In genomic region chr22:32103648-32104326, GRCh38 we compare ENCODE assay signal across 12 cellular contexts. TPM values are rescaled to one million over a fixed set of nuclear protein-coding genes. Genes with fewer than 3 reads are reported as not detected.
DNase-seq lines count a peak whose midpoint lies in the region; ATAC-seq, FAIRE-seq and TF ChIP-seq lines count a peak whose summit lies in the region.
"Had no signal": no experiment of that assay in that cellular context is flagged by ENCODE, and none has a peak within 500 bp of the region (broad histone marks: within the 10 kb centered on the region; RNA-seq: fewer than 3 reads in every experiment).

No MANE protein-coding gene starts in this region.

- no peaks in the 10 kb centered on the region for H3K9me3 Mint-ChIP-seq in effector memory CD8-positive, alpha-beta T cell
- H3K9me3 Mint-ChIP-seq: dendritic cell treated with granulocyte-macrophage colony-stimulating factor and Interleukin-4, amounts not matched to agents 40 ng/mL and 50 ng/mL, for 4 days; stimulated activated naive CD8-positive, alpha-beta T cell treated with anti-CD3 and anti-CD28 coated beads, Interleukin-15, Interleukin-2, amounts not matched to agents 100 ng/mL and 50 ng/mL, for 24 hours had no signal

- H3K4me2 ChIP-seq in H1 (ENCODE audit: insufficient read depth in 1 of 2, low read depth in 2 of 2, low read length in 2 of 2) = no peak overlapping the region

- TF ChIP-seq EP300 in H1 (IDR thresholded peaks at IDR 0.05; ENCODE audit: borderline replicate concordance in 1 of 2, low read depth in 2 of 2, low read length in 2 of 2) = no peak

- H3K56ac ChIP-seq in H1 (replicated peaks; ENCODE audit: insufficient read length, low read depth, low read length) = no peak overlapping the region

- no peaks in the 10 kb centered on the region for H3K36me3 Mint-ChIP-seq in effector memory CD8-positive, alpha-beta T cell (ENCODE audit: insufficient read depth)

- no peaks in the 10 kb centered on the region for H3K36me3 ChIP-seq in H1 (ENCODE audit: control insufficient read depth in 2 of 4, insufficient read depth in 4 of 4, low read length in 3 of 4)
- H3K36me3 ChIP-seq: BE2C had no signal

- H2AK5ac ChIP-seq in H1 (ENCODE audit: low read depth, low read length) = no peak overlapping the region

- no peak overlapping the region for H2BK5ac ChIP-seq in H1 (ENCODE audit: low read depth, low read length)

- POLR2A ChIA-PET in H1 (lab: Charles Lee; ENCODE audit: partially characterized antibody) = interaction anchor here (0.7 kb wide), 1 partner anchor 156 kb away, joined by 4 read pairs; no protein-coding TSS in a partner anchor

- no peaks in the 10 kb centered on the region for H3K79me2 ChIP-seq in H1 (ENCODE audit: control insufficient read depth in 1 of 2, insufficient read depth in 2 of 2, low read length in 2 of 2)

- H3K4me3 ChIP-seq in H1 (ENCODE audit: extremely low read depth in 1 of 4, insufficient read depth in 2 of 4, low read depth in 3 of 4, low read length in 4 of 4) = no peak overlapping the region

- H3K27ac ChIP-seq in H1 (ENCODE audit: low read depth, low read length) = no peak overlapping the region

- H3K4me3 Mint-ChIP-seq in effector memory CD8-positive, alpha-beta T cell = no peak overlapping the region
- H3K4me3 Mint-ChIP-seq: dendritic cell treated with granulocyte-macrophage colony-stimulating factor and Interleukin-4, amounts not matched to agents 40 ng/mL and 50 ng/mL, for 4 days; stimulated activated naive CD8-positive, alpha-beta T cell treated with anti-CD3 and anti-CD28 coated beads, Interleukin-15, Interleukin-2, amounts not matched to agents 100 ng/mL and 50 ng/mL, for 24 hours had no signal

- no peak overlapping the region for H4K8ac ChIP-seq in H1 (ENCODE audit: extremely low read depth, insufficient read depth, low read length)

- no peaks in the 10 kb centered on the region; a peak in 1 of 7 replicates for H3K27me3 ChIP-seq in H1 (replicated peaks in 1 of 4; ENCODE audit: control insufficient read depth in 3 of 4, extremely low read depth in 1 of 4, insufficient read depth in 3 of 4, low read length in 3 of 4)
- H3K27me3 ChIP-seq: BE2C had no signal

- DNase-seq in NCI-H2227 treated with DMSO at 0.1 percent for 48 hours (lab: John Stamatoyannopoulos, UW) (peak; percentile 9), NCI-H2227 (lab: John Stamatoyannopoulos, UW; ENCODE audit: unreplicated experiment) (no peak), NCI-H1105 treated with DMSO at 0.1 percent for 48 hours (lab: John Stamatoyannopoulos, UW) (peak; percentile 38), H1 (ENCODE audit: low read depth in 1 of 2, low spot score in 2 of 2) (no peak), pons (ENCODE audit: low spot score) (peak; percentile 36)
- DNase-seq in effector memory CD8-positive, alpha-beta T cell = no peak
- DNase-seq: BE2C, NCI-H1436 treated with DMSO at 0.1 percent for 48 hours had no signal

- no peak overlapping the region for H3K4ac ChIP-seq in H1 (replicated peaks; ENCODE audit: insufficient read length, low read depth, low read length)

- 89% methylated on average over 2 of the region's 2 CpGs; no CpG with 5 or more reads in 1 of the 2 experiments for WGBS in H1 (ENCODE audit: extremely low coverage in 1 of 2, insufficient coverage in 1 of 2, insufficient read length in 1 of 2, insufficient replicate concordance in 2 of 2, low coverage in 1 of 2, low lambda C conversion rate in 2 of 2, missing lambda C conversion rate in 1 of 2), 2 experiments

- no peak overlapping the region for H3K27ac Mint-ChIP-seq in effector memory CD8-positive, alpha-beta T cell
- H3K27ac Mint-ChIP-seq: dendritic cell treated with granulocyte-macrophage colony-stimulating factor and Interleukin-4, amounts not matched to agents 40 ng/mL and 50 ng/mL, for 4 days; stimulated activated naive CD8-positive, alpha-beta T cell treated with anti-CD3 and anti-CD28 coated beads, Interleukin-15, Interleukin-2, amounts not matched to agents 100 ng/mL and 50 ng/mL, for 24 hours had no signal

- no peak overlapping the region for H2BK15ac ChIP-seq in H1 (ENCODE audit: low read length)

- CTCF ChIA-PET in H1 (lab: Charles Lee; ENCODE audit: partially characterized antibody) = interaction anchor here (0.7 to 2.3 kb wide), 18 partner anchors 9 to 523 kb away, joined by 3 to 10 read pairs (median 4); no protein-coding TSS in a partner anchor

- no peak overlapping the region for H2AFZ ChIP-seq in H1 (ENCODE audit: low read length)

- no peak for TF ChIP-seq POLR2A in H1 (IDR thresholded peaks at IDR 0.05; ENCODE audit: control extremely low read depth in 1 of 2, low read depth in 2 of 2, low read length in 2 of 2)

- no peak for FAIRE-seq in H1 (lab: Jason Lieb, UNC)

- H3K14ac ChIP-seq in H1 (ENCODE audit: insufficient read length) = no peak overlapping the region

- peak; percentile 48 to 53 for TF ChIP-seq RAD21 in H1 (IDR thresholded peaks at IDR 0.05 in 1 of 2, conservative IDR thresholded peaks at IDR 0.05 in 1 of 2; ENCODE audit: low read depth in 2 of 2, low read length in 2 of 2)

- no peaks in the 10 kb centered on the region for H3K4me1 Mint-ChIP-seq in effector memory CD8-positive, alpha-beta T cell (ENCODE audit: low read depth in 2 of 2)

- H4K5ac ChIP-seq in H1 (ENCODE audit: insufficient read length, low read depth, low read length) = no peak overlapping the region

- no peaks in the 10 kb centered on the region for H3K79me1 ChIP-seq in H1 (ENCODE audit: low read depth, low read length)

- no peak for ATAC-seq in GM21529 (IDR thresholded peaks at IDR 0.05; ENCODE audit: unreplicated experiment)
- ATAC-seq in GM18868 (IDR thresholded peaks at IDR 0.05; ENCODE audit: unreplicated experiment) = no peak
- ATAC-seq in effector memory CD8-positive, alpha-beta T cell (replicated peaks) = no peak

- no peaks in the 10 kb centered on the region for H3K23me2 ChIP-seq in H1 (ENCODE audit: low read depth, low read length)

- H2BK20ac ChIP-seq in H1 (ENCODE audit: low read length) = no peak overlapping the region

- H2BK12ac ChIP-seq in H1 (ENCODE audit: low read depth, low read length) = no peak overlapping the region

- no peaks in the 10 kb centered on the region for H3K9me3 ChIP-seq in H1 (ENCODE audit: insufficient read depth in 2 of 2, low read depth in 1 of 2, low read length in 1 of 2)
- H3K9me3 ChIP-seq: BE2C had no signal

- H3K4me1 ChIP-seq in H1 (replicated peaks in 1 of 4; ENCODE audit: control insufficient read depth in 3 of 4, insufficient read depth in 4 of 4, low read length in 3 of 4) = no peaks in the 10 kb centered on the region
- H3K4me1 ChIP-seq: BE2C had no signal

- H3K27me3 Mint-ChIP-seq in effector memory CD8-positive, alpha-beta T cell = peaks cover 50 to 57% of the 10 kb centered on the region in 2 donors

- no peak overlapping the region for H4K91ac ChIP-seq in H1 (replicated peaks; ENCODE audit: insufficient read length, low read length)

- H2BK120ac ChIP-seq in H1 (replicated peaks; ENCODE audit: low read depth, low read length) = no peak overlapping the region

- H4K20me1 ChIP-seq in H1 (replicated peaks in 1 of 2; ENCODE audit: control insufficient read depth in 1 of 2, insufficient read depth in 2 of 2, low read length in 2 of 2) = peaks cover 0 to 2% of the 10 kb centered on the region in 2 experiments

- no peak overlapping the region for H3K23ac ChIP-seq in H1 (ENCODE audit: insufficient read length)

- TF ChIP-seq CTCF in H1 (IDR thresholded peaks at IDR 0.05; ENCODE audit: control extremely low read depth in 1 of 3, insufficient read depth in 1 of 3, low read depth in 1 of 3, low read length in 3 of 3) = peak in 2 of 3 experiments; percentile 24 to 29; a peak in 2 of 4 replicates

- no peak overlapping the region for H3K18ac ChIP-seq in H1 (ENCODE audit: extremely low read depth, low read length)

- H3K9ac ChIP-seq in H1 (replicated peaks in 1 of 4; ENCODE audit: extremely low read depth in 1 of 4, low read depth in 3 of 4, low read length in 3 of 4) = no peak overlapping the region

TF ChIP-seq in H1, 55 proteins besides CTCF, POLR2A, EP300 and RAD21:
- TF ChIP-seq SP2 (IDR thresholded peaks at IDR 0.05; ENCODE audit: low read length) = no peak
- no peak for TF ChIP-seq USF2 (IDR thresholded peaks at IDR 0.05; ENCODE audit: low read length)
- no peak for TF ChIP-seq KDM1A (IDR thresholded peaks at IDR 0.05; ENCODE audit: borderline replicate concordance, low read length)

RNA-seq across cellular contexts. Expression of gene C22orf42, which starts 55.3 kb away (rescaled TPM):
- not detected in 2 replicates for total RNA-seq in H1 (2021; fragmentation: NEBNext Ultra II Directional; extraction: Animal tissue kit (Norgen Biotek cat#: 25700))
- 0.25 and 0.50 TPM in 2 replicates for polyA plus RNA-seq in H1 (2011; rRNA removed)
- polyA plus RNA-seq in H1 (2011; cell fraction: cytosol; rRNA removed) = 0.25 TPM
- polyA plus RNA-seq in H1 (2011; cell fraction: nucleus; rRNA removed) = 0.51 TPM
- 0.26 to 0.69 TPM (median 0.31 TPM) in 4 replicates for polyA plus RNA-seq in H1 (2012, experiment 1 of 2)
- polyA plus RNA-seq in H1 (2012, experiment 2 of 2) = 0.24 TPM
- 0.26 TPM for polyA plus RNA-seq in H1 (2013, experiment 1 of 2)
- 0.35 TPM for polyA plus RNA-seq in H1 (2013, experiment 2 of 2)
- polyA minus RNA-seq in H1 (2011; rRNA and poly(A)+ RNA removed) = 0.19 and 0.73 TPM in 2 replicates
- not detected for polyA minus RNA-seq in H1 (2011; cell fraction: cytosol; rRNA and poly(A)+ RNA removed)
- 0.50 TPM for polyA minus RNA-seq in H1 (2011; cell fraction: nucleus; rRNA and poly(A)+ RNA removed)

Comparison
In these comparisons a context has a peak if more than half of its experiments do, and no peak if none do; other contexts are left out.
1. DNase-seq: peak in NCI-H2227 treated with DMSO at 0.1 percent for 48 hours (single experiment), NCI-H1105 treated with DMSO at 0.1 percent for 48 hours (single experiment) and pons (single experiment); none in NCI-H2227 (single experiment), H1 (0 of 2) and effector memory CD8-positive, alpha-beta T cell (0 of 3).